In genomic region chr15:25182736-25183445, GRCh38 we compare ENCODE assay signal across 20 cellular contexts.
DNase-seq lines count a peak whose midpoint lies in the region; ATAC-seq, FAIRE-seq and TF ChIP-seq lines count a peak whose summit lies in the region.
"Had no signal": no experiment of that assay in that cellular context is flagged by ENCODE, and none has a peak within 500 bp of the region (broad histone marks: within the 10 kb centered on the region; RNA-seq: fewer than 3 reads in every experiment).

No MANE protein-coding gene starts in this region.

- H3K4me3 ChIP-seq in lower lobe of right lung (no peak overlapping the region), small intestine (ENCODE audit: low read depth in 1 of 2, low read length in 2 of 2) (no peak overlapping the region)
- H3K4me3 ChIP-seq: breast epithelium, PC-9, transverse colon had no signal

- H3K9me3 Mint-ChIP-seq in activated T-cell treated with anti-CD3 and anti-CD28 coated beads, Interleukin-2, amount 50 U/mL, for 4 hours: peaks cover 3% of the 10 kb centered on the region
- H3K9me3 Mint-ChIP-seq in type B pancreatic cell: no peaks in the 10 kb centered on the region
- H3K9me3 Mint-ChIP-seq: neural crest cell had no signal

- FAIRE-seq in small intestine (lab: Jason Lieb, UNC): no peak

- WGBS in small intestine, 3 donors: 81 to 84% (median 82%) methylated on average over 14 of the region's 14 CpGs

- intact Hi-C loops in Right ventricle myocardium inferior (cut with DNase I): no loop called here
- intact Hi-C loops in lower lobe of right lung (cut with DNase I): no loop called here

- no peak for ATAC-seq in activated T-cell treated with anti-CD3 and anti-CD28 coated beads, Interleukin-2, amount 50 U/mL, for 4 hours
- ATAC-seq in Right ventricle myocardium inferior: no peak
- no peak for ATAC-seq in lower lobe of right lung
- ATAC-seq in GM21576 (IDR thresholded peaks at IDR 0.05; ENCODE audit: unreplicated experiment): no peak
- ATAC-seq: stimulated activated effector memory CD8-positive, alpha-beta T cell treated with anti-CD3 and anti-CD28 coated beads, Interleukin-12 subunit alpha, Interleukin-12 subunit beta, amount 100 ng/mL, for 72 hours had no signal

- H3K4me3 Mint-ChIP-seq in activated T-cell treated with anti-CD3 and anti-CD28 coated beads, Interleukin-2, amount 50 U/mL, for 4 hours: no peak overlapping the region
- H3K4me3 Mint-ChIP-seq in type B pancreatic cell: no peak overlapping the region
- H3K4me3 Mint-ChIP-seq: activated naive CD8-positive, alpha-beta T cell; CD4-positive, CD25-positive, alpha-beta regulatory T cell; neural crest cell; stimulated activated effector memory CD8-positive, alpha-beta T cell treated with anti-CD3 and anti-CD28 coated beads, Interleukin-12 subunit alpha, Interleukin-12 subunit beta, amount 100 ng/mL, for 72 hours had no signal

- no peaks in the 10 kb centered on the region for H3K4me1 Mint-ChIP-seq in activated T-cell treated with anti-CD3 and anti-CD28 coated beads, Interleukin-2, amount 50 U/mL, for 4 hours (ENCODE audit: low read depth)
- no peaks in the 10 kb centered on the region for H3K4me1 Mint-ChIP-seq in type B pancreatic cell (ENCODE audit: unreplicated experiment)
- H3K4me1 Mint-ChIP-seq: CD4-positive, CD25-positive, alpha-beta regulatory T cell; neural crest cell; stimulated activated effector memory CD8-positive, alpha-beta T cell treated with anti-CD3 and anti-CD28 coated beads, Interleukin-12 subunit alpha, Interleukin-12 subunit beta, amount 100 ng/mL, for 72 hours had no signal

- no peaks in the 10 kb centered on the region for H3K36me3 ChIP-seq in lower lobe of right lung
- H3K36me3 ChIP-seq in small intestine (ENCODE audit: control insufficient read depth in 2 of 2, insufficient read depth in 2 of 2, low read length in 2 of 2): no peaks in the 10 kb centered on the region
- H3K36me3 ChIP-seq: breast epithelium, transverse colon had no signal

- peak; percentile 3 for DNase-seq in activated T-cell treated with anti-CD3 and anti-CD28 coated beads, Interleukin-2, amount 50 U/mL, for 4 hours
- no peak for DNase-seq in activated T-cell treated with anti-CD3 and anti-CD28 coated beads, Interleukin-2, amount 50 U/mL, for 48 hours
- DNase-seq in Right ventricle myocardium inferior (ENCODE audit: missing footprints) (peak; percentile 22), lower lobe of right lung (peak; percentile 24), type B pancreatic cell (ENCODE audit: extremely low spot score, unreplicated experiment) (peak; percentile 54), small intestine (no peak), MV-4-11 (lab: John Stamatoyannopoulos, UW) (no peak)
- DNase-seq: CD4-positive, CD25-positive, alpha-beta regulatory T cell; DMS79 treated with DMSO at 0.1 percent for 48 hours; effector memory CD4-positive, alpha-beta T cell; GOT3; NCI-H2029 treated with DMSO at 0.1 percent for 48 hours; NCI-H526; PC-9 had no signal

- H3K4me1 ChIP-seq in lower lobe of right lung (no peaks in the 10 kb centered on the region), small intestine (ENCODE audit: control insufficient read depth in 2 of 2, insufficient read depth in 1 of 2, low read depth in 1 of 2, low read length in 1 of 2) (no peaks in the 10 kb centered on the region)
- H3K4me1 ChIP-seq: breast epithelium, transverse colon had no signal

- H3K27me3 ChIP-seq in lower lobe of right lung (ENCODE audit: low read depth) (no peaks in the 10 kb centered on the region), small intestine (ENCODE audit: control insufficient read depth in 2 of 2, insufficient read depth in 2 of 2, low read length in 2 of 2) (no peaks in the 10 kb centered on the region)
- H3K27me3 ChIP-seq: breast epithelium, transverse colon had no signal

- H3K27ac Mint-ChIP-seq in type B pancreatic cell: no peak overlapping the region
- H3K27ac Mint-ChIP-seq: activated naive CD8-positive, alpha-beta T cell; CD4-positive, CD25-positive, alpha-beta regulatory T cell; stimulated activated effector memory CD8-positive, alpha-beta T cell treated with anti-CD3 and anti-CD28 coated beads, Interleukin-12 subunit alpha, Interleukin-12 subunit beta, amount 100 ng/mL, for 72 hours had no signal

- H3K27ac ChIP-seq in lower lobe of right lung (no peak overlapping the region), small intestine (ENCODE audit: low read depth in 1 of 2, low read length in 1 of 2) (no peak overlapping the region)
- H3K27ac ChIP-seq: breast epithelium, PC-9, transverse colon had no signal

- H3K9me3 ChIP-seq in lower lobe of right lung (peaks cover 6% of the 10 kb centered on the region), small intestine (ENCODE audit: control insufficient read depth, low read depth) (peaks cover 7% of the 10 kb centered on the region)

- H3K36me3 Mint-ChIP-seq in activated T-cell treated with anti-CD3 and anti-CD28 coated beads, Interleukin-2, amount 50 U/mL, for 4 hours (ENCODE audit: insufficient read depth): no peaks in the 10 kb centered on the region
- no peaks in the 10 kb centered on the region for H3K36me3 Mint-ChIP-seq in type B pancreatic cell
- H3K36me3 Mint-ChIP-seq: activated naive CD8-positive, alpha-beta T cell; CD4-positive, CD25-positive, alpha-beta regulatory T cell; stimulated activated effector memory CD8-positive, alpha-beta T cell treated with anti-CD3 and anti-CD28 coated beads, Interleukin-12 subunit alpha, Interleukin-12 subunit beta, amount 100 ng/mL, for 72 hours had no signal

- H3K27me3 Mint-ChIP-seq in activated T-cell treated with anti-CD3 and anti-CD28 coated beads, Interleukin-2, amount 50 U/mL, for 4 hours (ENCODE audit: low read depth): no peaks in the 10 kb centered on the region
- H3K27me3 Mint-ChIP-seq in type B pancreatic cell: no peaks in the 10 kb centered on the region
- H3K27me3 Mint-ChIP-seq: activated naive CD8-positive, alpha-beta T cell; CD4-positive, CD25-positive, alpha-beta regulatory T cell had no signal

- TF ChIP-seq CTCF in lower lobe of right lung (IDR thresholded peaks at IDR 0.05): no peak
- TF ChIP-seq CTCF in type B pancreatic cell (conservative IDR thresholded peaks at IDR 0.05): no peak

Comparison
In these comparisons a context has a peak if more than half of its experiments do, and no peak if none do; other contexts are left out.
1. DNase-seq: peak in activated T-cell treated with anti-CD3 and anti-CD28 coated beads, Interleukin-2, amount 50 U/mL, for 4 hours (single experiment), Right ventricle myocardium inferior (single experiment), lower lobe of right lung (single experiment) and type B pancreatic cell (single experiment); none in activated T-cell treated with anti-CD3 and anti-CD28 coated beads, Interleukin-2, amount 50 U/mL, for 48 hours (0 of 2), small intestine (single experiment) and MV-4-11 (single experiment).